Comparison of ENCODE assay signal across 14 cellular contexts in the genomic region with DNA sequence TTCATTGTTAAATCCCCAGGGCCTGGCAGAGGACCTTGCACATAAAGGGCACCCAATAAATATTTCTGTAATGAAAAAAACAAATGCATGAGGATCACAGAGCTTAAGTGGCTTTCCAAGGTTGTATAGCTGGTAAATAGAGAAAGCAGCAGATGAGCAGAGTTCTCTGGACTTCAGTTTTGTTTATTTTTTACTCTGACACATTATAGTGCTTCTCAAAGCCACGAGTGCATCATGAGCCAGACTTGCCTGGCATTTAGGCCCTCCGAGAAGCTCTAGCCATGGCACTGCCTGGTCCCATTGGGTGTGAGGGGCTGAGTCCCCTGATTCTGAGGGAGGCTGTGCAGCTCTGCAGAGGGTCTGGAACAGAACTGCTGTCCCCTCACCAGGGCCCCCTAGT.
"Had no signal": no experiment of that assay in that cellular context is flagged by ENCODE, and none has a peak within 500 bp of the region (broad histone marks: within the 10 kb centered on the region; RNA-seq: fewer than 3 reads in every experiment).

No MANE protein-coding gene starts in this region.

- H3K27me3 Mint-ChIP-seq: memory B cell had no signal

- H3K4me1 ChIP-seq: esophagus squamous epithelium, heart right ventricle, left ventricle myocardium inferior, parathyroid adenoma, thyroid gland had no signal

- H3K9me3 ChIP-seq: esophagus squamous epithelium, thyroid gland had no signal

- H3K36me3 Mint-ChIP-seq: memory B cell had no signal

- H3K4me1 Mint-ChIP-seq: memory B cell, neural crest cell had no signal

- H3K27me3 ChIP-seq: esophagus squamous epithelium, heart right ventricle, thyroid gland had no signal

- H3K4me3 Mint-ChIP-seq: activated naive CD8-positive, alpha-beta T cell treated with anti-CD3 and anti-CD28 coated beads for 36 hours; memory B cell; neural crest cell had no signal

- H3K9ac ChIP-seq: parathyroid adenoma had no signal

- DNase-seq: activated gamma-delta T cell; activated naive CD8-positive, alpha-beta T cell treated with anti-CD3 and anti-CD28 coated beads for 36 hours; activated T-cell treated with anti-CD3 and anti-CD28 coated beads, Interleukin-2, amount 50 U/mL, for 48 hours; anterior cingulate cortex; esophagus squamous epithelium; heart right ventricle; kidney; left ventricle myocardium inferior; retina; thyroid gland had no signal

- H3K4me3 ChIP-seq: esophagus squamous epithelium, heart right ventricle, left ventricle myocardium inferior, skin epidermis, thyroid gland had no signal

- H3K36me3 ChIP-seq: esophagus squamous epithelium, heart right ventricle, left ventricle myocardium inferior, thyroid gland had no signal

- ATAC-seq: heart right ventricle had no signal

- H3K27ac ChIP-seq: esophagus squamous epithelium, heart right ventricle, left ventricle myocardium inferior, parathyroid adenoma, skin epidermis, thyroid gland had no signal

- H3K27ac Mint-ChIP-seq: activated naive CD8-positive, alpha-beta T cell treated with anti-CD3 and anti-CD28 coated beads for 36 hours; memory B cell had no signal

- H2AFZ ChIP-seq: parathyroid adenoma had no signal
